ENCODE assay signal across 23 cellular contexts in genomic region chr7:46163245-46163644, GRCh38.
DNase-seq lines count a peak whose midpoint lies in the region; TF ChIP-seq lines count a peak whose summit lies in the region.
"Had no signal": no experiment of that assay in that cellular context is flagged by ENCODE, and none has a peak within 500 bp of the region (broad histone marks: within the 10 kb centered on the region; RNA-seq: fewer than 3 reads in every experiment).

No MANE protein-coding gene starts in this region.

- H3K4me3 Mint-ChIP-seq in mesothelial cell of epicardium = no peak overlapping the region
- H3K4me3 Mint-ChIP-seq: CD4-positive, alpha-beta T cell had no signal

- no peaks in the 10 kb centered on the region for H3K9me3 Mint-ChIP-seq in mesothelial cell of epicardium
- H3K9me3 Mint-ChIP-seq: CD4-positive, alpha-beta T cell had no signal

- peaks cover 41% of the 10 kb centered on the region for H3K4me1 Mint-ChIP-seq in mesothelial cell of epicardium

- POLR2A ChIA-PET in RWPE1 (lab: Yijun Ruan, JAX; ENCODE audit: low non-redundant PET) = interaction anchor here (0.7 kb wide), 1 partner anchor 1802 kb away, joined by 3 read pairs; no protein-coding TSS in a partner anchor

- no peaks in the 10 kb centered on the region for H3K36me3 Mint-ChIP-seq in mesothelial cell of epicardium

- DNase-seq in NCI-H1105 treated with DMSO at 0.1 percent for 48 hours (lab: John Stamatoyannopoulos, UW) (peak; percentile 27), NCI-H1105 (lab: John Stamatoyannopoulos, UW) (no peak), NCI-H2029 treated with DMSO at 0.1 percent for 48 hours (lab: John Stamatoyannopoulos, UW) (peak; percentile 51), RWPE1 (ENCODE audit: low spot score) (no peak), mesothelial cell of epicardium (ENCODE audit: low spot score in 2 of 2, unreplicated experiment in 2 of 2) (no peak), activated gamma-delta T cell (lab: John Stamatoyannopoulos, UW) (no peak), mesenteric fat pad (ENCODE audit: low spot score) (no peak)
- DNase-seq in stimulated activated CD4-positive, alpha-beta T cell treated with anti-CD3 and anti-CD28 coated beads, Interleukin-1b, Interleukin-23, amount 100 ng/mL, for 48 hours = no peak
- DNase-seq: BE2C; Calu3; CD4-positive, alpha-beta T cell; GF-D8; KBM-7; NCI-H1048; NCI-H1694; NCI-H2171 treated with DMSO at 0.1 percent for 48 hours; NCI-H510A treated with DMSO at 0.1 percent for 48 hours; OCI-M1; RPMI8226; SW 1271 had no signal

- TF ChIP-seq CTCF in RWPE1 (conservative IDR thresholded peaks at IDR 0.05; ENCODE audit: low read depth) = no peak
- TF ChIP-seq CTCF in mesothelial cell of epicardium (IDR thresholded peaks at IDR 0.05; ENCODE audit: unreplicated experiment) = no peak

- CTCF ChIA-PET in RWPE1 (lab: Yijun Ruan, JAX) = no interaction called here

- H3K27me3 Mint-ChIP-seq in mesothelial cell of epicardium (ENCODE audit: low read depth) = no peaks in the 10 kb centered on the region
- H3K27me3 Mint-ChIP-seq: CD4-positive, alpha-beta T cell had no signal

- H3K27ac ChIP-seq in RWPE1 = peak overlapping the region; percentile 77
- H3K27ac ChIP-seq: 22Rv1, GM23248, SJSA1 had no signal

- H3K27ac Mint-ChIP-seq in mesothelial cell of epicardium = peak overlapping the region; percentile 44
- H3K27ac Mint-ChIP-seq: CD4-positive, alpha-beta T cell had no signal

Comparison
In these comparisons a context has a peak if more than half of its experiments do, and no peak if none do; other contexts are left out.
1. DNase-seq: peak in NCI-H1105 treated with DMSO at 0.1 percent for 48 hours (single experiment) and NCI-H2029 treated with DMSO at 0.1 percent for 48 hours (single experiment); none in NCI-H1105 (single experiment), RWPE1 (single experiment), mesothelial cell of epicardium (0 of 2), activated gamma-delta T cell (single experiment), stimulated activated CD4-positive, alpha-beta T cell treated with anti-CD3 and anti-CD28 coated beads, Interleukin-1b, Interleukin-23, amount 100 ng/mL, for 48 hours (single experiment) and mesenteric fat pad (single experiment).